ENCODE assay signal across 1 cellular context in genomic region chr11:128628343-128628673, GRCh38.
TF ChIP-seq lines count a peak whose summit lies in the region.

No MANE protein-coding gene starts in this region.

TF ChIP-seq in WTC11, 78 proteins besides CTCF, POLR2A, EP300 and RAD21 (continued from another document):
- TF ChIP-seq, protein P1, sequence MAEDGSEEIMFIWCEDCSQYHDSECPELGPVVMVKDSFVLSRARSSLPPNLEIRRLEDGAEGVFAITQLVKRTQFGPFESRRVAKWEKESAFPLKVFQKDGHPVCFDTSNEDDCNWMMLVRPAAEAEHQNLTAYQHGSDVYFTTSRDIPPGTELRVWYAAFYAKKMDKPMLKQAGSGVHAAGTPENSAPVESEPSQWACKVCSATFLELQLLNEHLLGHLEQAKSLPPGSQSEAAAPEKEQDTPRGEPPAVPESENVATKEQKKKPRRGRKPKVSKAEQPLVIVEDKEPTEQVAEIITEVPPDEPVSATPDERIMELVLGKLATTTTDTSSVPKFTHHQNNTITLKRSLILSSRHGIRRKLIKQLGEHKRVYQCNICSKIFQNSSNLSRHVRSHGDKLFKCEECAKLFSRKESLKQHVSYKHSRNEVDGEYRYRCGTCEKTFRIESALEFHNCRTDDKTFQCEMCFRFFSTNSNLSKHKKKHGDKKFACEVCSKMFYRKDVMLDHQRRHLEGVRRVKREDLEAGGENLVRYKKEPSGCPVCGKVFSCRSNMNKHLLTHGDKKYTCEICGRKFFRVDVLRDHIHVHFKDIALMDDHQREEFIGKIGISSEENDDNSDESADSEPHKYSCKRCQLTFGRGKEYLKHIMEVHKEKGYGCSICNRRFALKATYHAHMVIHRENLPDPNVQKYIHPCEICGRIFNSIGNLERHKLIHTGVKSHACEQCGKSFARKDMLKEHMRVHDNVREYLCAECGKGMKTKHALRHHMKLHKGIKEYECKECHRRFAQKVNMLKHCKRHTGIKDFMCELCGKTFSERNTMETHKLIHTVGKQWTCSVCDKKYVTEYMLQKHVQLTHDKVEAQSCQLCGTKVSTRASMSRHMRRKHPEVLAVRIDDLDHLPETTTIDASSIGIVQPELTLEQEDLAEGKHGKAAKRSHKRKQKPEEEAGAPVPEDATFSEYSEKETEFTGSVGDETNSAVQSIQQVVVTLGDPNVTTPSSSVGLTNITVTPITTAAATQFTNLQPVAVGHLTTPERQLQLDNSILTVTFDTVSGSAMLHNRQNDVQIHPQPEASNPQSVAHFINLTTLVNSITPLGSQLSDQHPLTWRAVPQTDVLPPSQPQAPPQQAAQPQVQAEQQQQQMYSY (CRISPR knock-in tag; IDR thresholded peaks at IDR 0.05), result no peak
- no peak for TF ChIP-seq ZNF423 (CRISPR knock-in tag; IDR thresholded peaks at IDR 0.05)
- no peak for TF ChIP-seq ZNF263 (CRISPR knock-in tag; IDR thresholded peaks at IDR 0.05; ENCODE audit: low read depth)
TF ChIP-seq in WTC11: peak in this region for 0.
